Comparison of ENCODE assay signal across 22 cellular contexts in the genomic region with DNA sequence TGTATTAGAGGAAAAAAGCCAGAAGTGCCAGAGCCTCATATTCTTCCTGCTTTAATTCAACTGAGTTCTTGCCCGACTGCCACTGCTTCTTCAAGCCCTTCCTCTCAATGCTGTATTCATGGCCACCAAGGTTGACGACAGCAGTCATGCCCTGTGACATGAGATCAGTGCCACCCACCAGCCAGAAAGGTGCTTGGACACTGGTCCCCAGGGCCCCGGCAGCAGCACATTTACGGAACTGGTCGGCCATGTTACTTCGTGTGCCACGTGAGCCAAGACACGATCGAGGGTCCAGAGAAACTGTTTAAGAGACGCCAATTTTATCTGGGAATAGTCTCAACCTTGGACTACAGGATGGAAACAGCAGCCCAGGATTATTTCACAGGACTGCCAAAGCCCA.
"Had no signal": no experiment of that assay in that cellular context is flagged by ENCODE, and none has a peak within 500 bp of the region (broad histone marks: within the 10 kb centered on the region; RNA-seq: fewer than 3 reads in every experiment).

No MANE protein-coding gene starts in this region.

- H3K4me1 Mint-ChIP-seq: IgD-negative memory B cell had no signal

- H3K27ac ChIP-seq: KMS-11, SJSA1, SK-N-MC had no signal

- H3K27me3 ChIP-seq: SJSA1 had no signal

- H3K4me1 ChIP-seq: SJSA1 had no signal

- H3K4me3 Mint-ChIP-seq: IgD-negative memory B cell had no signal

- H3K4me3 ChIP-seq: K562, SJSA1, SK-N-MC had no signal

- H3K9me3 ChIP-seq: SJSA1 had no signal

- DNase-seq: MM.1S, NCI-H1092 treated with DMSO at 0.1 percent for 48 hours, NCI-H1436, NCI-H187, NCI-H2029, NCI-H2081 treated with DMSO at 0.1 percent for 48 hours, NCI-H2171, NCI-H226, NCI-H446, NCI-H510A, NCI-H524 treated with DMSO at 0.1 percent for 48 hours, NCI-H69, NCI-H774, Right ventricle myocardium superior, RPMI8226, SIG-M5 had no signal

- H3K4me2 ChIP-seq: KMS-11 had no signal

- H3K9ac ChIP-seq: KMS-11 had no signal

- H3K9me3 Mint-ChIP-seq: IgD-negative memory B cell had no signal

- H3K27ac Mint-ChIP-seq: IgD-negative memory B cell had no signal

- FAIRE-seq: RCC 7860 had no signal
